Comparison of ENCODE assay signal across 10 cellular contexts in the genomic region with DNA sequence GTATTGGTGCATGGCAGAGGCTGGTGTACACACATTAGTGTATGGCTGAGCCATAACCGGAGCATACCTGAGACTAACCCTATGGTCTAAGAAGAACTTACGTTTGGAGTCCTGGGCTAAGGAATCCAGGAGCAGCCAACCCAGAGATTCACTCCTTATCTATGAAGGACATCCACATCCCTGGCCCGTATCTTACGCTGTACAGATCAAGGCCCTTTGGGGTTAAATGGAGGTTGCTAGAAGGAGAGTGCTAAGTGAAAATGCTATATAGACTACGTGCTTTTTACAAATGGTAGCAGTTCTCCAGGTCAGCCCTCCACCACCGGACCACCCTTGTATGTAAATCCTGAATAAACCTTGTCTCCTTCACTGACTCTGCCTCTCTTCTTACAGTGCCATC. TPM values are rescaled to one million over a fixed set of nuclear protein-coding genes. Genes with fewer than 3 reads are reported as not detected.
DNase-seq lines count a peak whose midpoint lies in the region; ATAC-seq and TF ChIP-seq lines count a peak whose summit lies in the region.
"Had no signal": no experiment of that assay in that cellular context is flagged by ENCODE, and none has a peak within 500 bp of the region (broad histone marks: within the 10 kb centered on the region; RNA-seq: fewer than 3 reads in every experiment).

No MANE protein-coding gene starts in this region.

- H3K4me2 ChIP-seq in DND-41 (ENCODE audit: insufficient read depth, low read length) (peak overlapping the region; percentile 80), MM.1S (ENCODE audit: low read depth, low read length) (peak overlapping the region; percentile 43; the same call in 1 of the 2 replicates), neural progenitor cell (peak overlapping the region; percentile 84)

- no peak for DNase-seq in DND-41
- DNase-seq in MM.1S: no peak
- DNase-seq in neural progenitor cell (ENCODE audit: low spot score): peak; percentile 4
- DNase-seq in NCI-H187 treated with DMSO at 0.1 percent for 48 hours (lab: John Stamatoyannopoulos, UW): no peak
- no peak for DNase-seq in activated CD4-positive, CD25-positive, alpha-beta regulatory T cell treated with anti-CD3 and anti-CD28 coated beads, Interleukin-2, amount 50 U/mL, for 72 hours
- DNase-seq: activated CD4-positive, alpha-beta T cell treated with anti-CD3 and anti-CD28 coated beads for 4 hours; body of pancreas had no signal

- H4K20me1 ChIP-seq in DND-41 (ENCODE audit: insufficient read depth, low read length) (peaks cover 7% of the 10 kb centered on the region; the same call in 1 of the 2 replicates), MM.1S (ENCODE audit: insufficient read depth, low read length) (no peaks in the 10 kb centered on the region), neural progenitor cell (ENCODE audit: low read depth) (peaks cover 7% of the 10 kb centered on the region)

- ATAC-seq in DND-41 (ENCODE audit: insufficient read depth, low read depth) (no peak), GM21528 (IDR thresholded peaks at IDR 0.05; ENCODE audit: low FRiP score, unreplicated experiment) (no peak), GM18870 (IDR thresholded peaks at IDR 0.05; ENCODE audit: unreplicated experiment) (no peak)
- ATAC-seq: body of pancreas had no signal

- H3K9ac ChIP-seq in DND-41 (ENCODE audit: low read depth, low read length) (peak overlapping the region; percentile 74), MM.1S (ENCODE audit: low read length) (no peak overlapping the region), neural progenitor cell (peak overlapping the region; percentile 81)

- H3K27me3 Mint-ChIP-seq in neural progenitor cell (ENCODE audit: insufficient read depth, low read depth): no peaks in the 10 kb centered on the region

- 82 to 84% methylated on average over 6 of the region's 6 CpGs for WGBS in ectodermal cell, 2 experiments

- peak overlapping the region; percentile 50 for H3K27ac Mint-ChIP-seq in neural progenitor cell

- peaks cover 7% of the 10 kb centered on the region for H3K4me1 Mint-ChIP-seq in neural progenitor cell

- H3F3A ChIP-seq in MM.1S (ENCODE audit: insufficient read depth, low read length) (no peaks in the 10 kb centered on the region), neural progenitor cell (ENCODE audit: low read depth) (peaks cover 26% of the 10 kb centered on the region)

- peaks cover 11% of the 10 kb centered on the region for H3K36me3 Mint-ChIP-seq in neural progenitor cell

- H3K9me3 Mint-ChIP-seq in neural progenitor cell: no peaks in the 10 kb centered on the region

- H3K79me2 ChIP-seq in DND-41 (ENCODE audit: insufficient read depth, low read length) (peaks cover 59% of the 10 kb centered on the region), MM.1S (ENCODE audit: low read length) (peaks cover 38% of the 10 kb centered on the region), neural progenitor cell (ENCODE audit: low read depth) (peaks cover 57% of the 10 kb centered on the region)

- no peak overlapping the region for H3K4me3 Mint-ChIP-seq in neural progenitor cell

- H3K27ac ChIP-seq in DND-41 (ENCODE audit: low read length): peak overlapping the region; percentile 99
- no peak overlapping the region for H3K27ac ChIP-seq in MM.1S (ENCODE audit: low read length)
- no peak overlapping the region for H3K27ac ChIP-seq in ectodermal cell (ENCODE audit: insufficient read depth, low read depth, low read length, poor library complexity, severe bottlenecking)
- no peak overlapping the region for H3K27ac ChIP-seq in neural progenitor cell

- no peak for TF ChIP-seq CTCF in DND-41 (IDR thresholded peaks at IDR 0.05; ENCODE audit: borderline replicate concordance, extremely low read depth, low read length, poor library complexity, severe bottlenecking)
- no peak for TF ChIP-seq CTCF in MM.1S (IDR thresholded peaks at IDR 0.05; ENCODE audit: low read length)
- no peak for TF ChIP-seq CTCF in neural progenitor cell (IDR thresholded peaks at IDR 0.05)

- H3K36me3 ChIP-seq in DND-41 (ENCODE audit: insufficient read depth, low read length): peaks cover 29% of the 10 kb centered on the region
- no peaks in the 10 kb centered on the region for H3K36me3 ChIP-seq in MM.1S (replicated peaks; ENCODE audit: insufficient read depth, low read length)
- H3K36me3 ChIP-seq in ectodermal cell (ENCODE audit: control insufficient read depth, insufficient read depth, low read length): peaks cover 2% of the 10 kb centered on the region
- H3K36me3 ChIP-seq in neural progenitor cell: no peaks in the 10 kb centered on the region

- H3K27me3 ChIP-seq in DND-41 (ENCODE audit: insufficient read depth, low read length, poor library complexity): no peaks in the 10 kb centered on the region
- no peaks in the 10 kb centered on the region for H3K27me3 ChIP-seq in MM.1S (replicated peaks; ENCODE audit: insufficient read depth, low read length)
- H3K27me3 ChIP-seq in ectodermal cell (ENCODE audit: control insufficient read depth, insufficient read depth, low read length, poor library complexity, severe bottlenecking): no peaks in the 10 kb centered on the region
- H3K27me3 ChIP-seq in neural progenitor cell: no peaks in the 10 kb centered on the region
- H3K27me3 ChIP-seq: body of pancreas had no signal

- H3K9me2 ChIP-seq in MM.1S (replicated peaks; ENCODE audit: insufficient read depth, low read length): no peaks in the 10 kb centered on the region

- H3K4me1 ChIP-seq in DND-41 (ENCODE audit: insufficient read depth, low read length): peaks cover 38% of the 10 kb centered on the region
- 0 out of 2 replicates have a peak, but pooled peaks cover 4% of the 10 kb centered on the region for H3K4me1 ChIP-seq in MM.1S (ENCODE audit: low read length)
- H3K4me1 ChIP-seq in ectodermal cell (ENCODE audit: control insufficient read depth, insufficient read depth, low read length): peaks cover 4% of the 10 kb centered on the region
- peaks cover 8% of the 10 kb centered on the region for H3K4me1 ChIP-seq in neural progenitor cell

- H2AFZ ChIP-seq in DND-41 (ENCODE audit: low read depth, low read length): no peak overlapping the region
- H2AFZ ChIP-seq in MM.1S (ENCODE audit: low read length): no peak overlapping the region
- H2AFZ ChIP-seq in neural progenitor cell (replicated peaks): no peak overlapping the region

- no peaks in the 10 kb centered on the region for H3K9me3 ChIP-seq in DND-41 (ENCODE audit: insufficient read depth, low read length, severe bottlenecking)
- H3K9me3 ChIP-seq in MM.1S (replicated peaks; ENCODE audit: insufficient read depth, low read length): no peaks in the 10 kb centered on the region
- H3K9me3 ChIP-seq in ectodermal cell (ENCODE audit: control insufficient read depth, low read length): no peaks in the 10 kb centered on the region
- H3K9me3 ChIP-seq in neural progenitor cell (ENCODE audit: low read depth): no peaks in the 10 kb centered on the region
- H3K9me3 ChIP-seq: body of pancreas had no signal

- H3K4me3 ChIP-seq in DND-41 (ENCODE audit: low read depth in 1 of 2, low read length in 2 of 2): peak overlapping the region; percentile 87 to 94
- H3K4me3 ChIP-seq in MM.1S (ENCODE audit: low read length): no peak overlapping the region
- peak overlapping the region; percentile 91 for H3K4me3 ChIP-seq in ectodermal cell (ENCODE audit: insufficient read depth, low read depth, low read length)
- peak overlapping the region; percentile 89 for H3K4me3 ChIP-seq in neural progenitor cell

RNA-seq across cellular contexts. Expression of gene SUGT1, which starts 1.9 kb away (rescaled TPM):
- polyA plus RNA-seq in ectodermal cell (2013, experiment 1 of 4): 65.7 TPM
- polyA plus RNA-seq in ectodermal cell (2013, experiment 2 of 4): 59.8 TPM
- polyA plus RNA-seq in ectodermal cell (2013, experiment 3 of 4): 52.7 TPM
- polyA plus RNA-seq in ectodermal cell (2013, experiment 4 of 4): 57.1 TPM
- total RNA-seq in neural progenitor cell (ENCODE audit: low replicate concordance): 47.5 and 67.0 TPM in 2 replicates

RNA-seq across cellular contexts. Expression of gene HNRNPA1L2, which starts 8.5 kb away (rescaled TPM):
- 16.9 TPM for polyA plus RNA-seq in ectodermal cell (2013, experiment 1 of 4)
- polyA plus RNA-seq in ectodermal cell (2013, experiment 2 of 4): 18.6 TPM
- 11.6 TPM for polyA plus RNA-seq in ectodermal cell (2013, experiment 3 of 4)
- polyA plus RNA-seq in ectodermal cell (2013, experiment 4 of 4): 14.6 TPM
- 4.7 and 5.9 TPM in 2 replicates for total RNA-seq in neural progenitor cell (ENCODE audit: low replicate concordance)
